16 cellular contexts compared by ENCODE assay signal in genomic region chr12:68639396-68639767, GRCh38. TPM values are rescaled to one million over a fixed set of nuclear protein-coding genes. Genes with fewer than 3 reads are reported as not detected.
DNase-seq lines count a peak whose midpoint lies in the region; ATAC-seq lines count a peak whose summit lies in the region.
"Had no signal": no experiment of that assay in that cellular context is flagged by ENCODE, and none has a peak within 500 bp of the region (broad histone marks: within the 10 kb centered on the region; RNA-seq: fewer than 3 reads in every experiment).

No MANE protein-coding gene starts in this region.

- POLR2A ChIA-PET in T-cell (lab: Charles Lee): interaction anchor here (0.5 to 1.3 kb wide), 8 partner anchors 10 to 46 kb away, joined by 3 to 14 read pairs (median 3); no protein-coding TSS in a partner anchor

- DNase-seq in stimulated activated naive CD8-positive, alpha-beta T cell treated with anti-CD3 and anti-CD28 coated beads, Interleukin-15, Interleukin-2, amounts not matched to agents 100 U/mL and 50 U/mL, for 24 hours: no peak
- no peak for DNase-seq in T-cell
- DNase-seq in memory B cell (ENCODE audit: low spot score in 2 of 2): no peak
- DNase-seq in AG08395 (ENCODE audit: low spot score): no peak
- DNase-seq in pons (ENCODE audit: low spot score): no peak
- no peak for DNase-seq in NCI-H187 treated with DMSO at 0.1 percent for 48 hours (lab: John Stamatoyannopoulos, UW)
- DNase-seq: activated CD8-positive, alpha-beta memory T cell treated with anti-CD3 and anti-CD28 coated beads for 24 hours; caudate nucleus; DMS153; GOT3; NCI-H2171; retina; tibial artery had no signal

- H3K4me1 Mint-ChIP-seq in stimulated activated naive CD8-positive, alpha-beta T cell treated with anti-CD3 and anti-CD28 coated beads, Interleukin-15, Interleukin-2, amounts not matched to agents 100 ng/mL and 50 ng/mL, for 24 hours (ENCODE audit: low read depth): peaks cover 96% of the 10 kb centered on the region
- H3K4me1 Mint-ChIP-seq in T-cell: peaks cover 92 to 95% (median 93%) of the 10 kb centered on the region in 3 donors
- H3K4me1 Mint-ChIP-seq in memory B cell: peaks cover 35% of the 10 kb centered on the region

- CTCF ChIA-PET in T-cell (lab: Charles Lee): interaction anchor here in 1 of 2 donors (0.7 kb wide), 2 partner anchors 27 to 313 kb away, joined by 3 read pairs; no protein-coding TSS in a partner anchor

- peak overlapping the region; percentile 70 for H3K27ac Mint-ChIP-seq in stimulated activated naive CD8-positive, alpha-beta T cell treated with anti-CD3 and anti-CD28 coated beads, Interleukin-15, Interleukin-2, amounts not matched to agents 100 ng/mL and 50 ng/mL, for 24 hours
- H3K27ac Mint-ChIP-seq in T-cell: peak overlapping the region; percentile 73 to 85
- H3K27ac Mint-ChIP-seq in memory B cell: peak overlapping the region; percentile 9

- H3K36me3 Mint-ChIP-seq in stimulated activated naive CD8-positive, alpha-beta T cell treated with anti-CD3 and anti-CD28 coated beads, Interleukin-15, Interleukin-2, amounts not matched to agents 100 ng/mL and 50 ng/mL, for 24 hours (ENCODE audit: low read depth): peaks cover 22% of the 10 kb centered on the region
- H3K36me3 Mint-ChIP-seq in T-cell (peaks cover 18% of the 10 kb centered on the region), memory B cell (peaks cover 3% of the 10 kb centered on the region)

- peak overlapping the region; percentile 30 for H3K4me3 Mint-ChIP-seq in stimulated activated naive CD8-positive, alpha-beta T cell treated with anti-CD3 and anti-CD28 coated beads, Interleukin-15, Interleukin-2, amounts not matched to agents 100 ng/mL and 50 ng/mL, for 24 hours
- peak overlapping the region; percentile 34 to 51 (median 44) for H3K4me3 Mint-ChIP-seq in T-cell
- no peak overlapping the region for H3K4me3 Mint-ChIP-seq in memory B cell

- H3K9me3 Mint-ChIP-seq in stimulated activated naive CD8-positive, alpha-beta T cell treated with anti-CD3 and anti-CD28 coated beads, Interleukin-15, Interleukin-2, amounts not matched to agents 100 ng/mL and 50 ng/mL, for 24 hours: no peaks in the 10 kb centered on the region
- no peaks in the 10 kb centered on the region for H3K9me3 Mint-ChIP-seq in T-cell
- no peaks in the 10 kb centered on the region for H3K9me3 Mint-ChIP-seq in memory B cell

- no peaks in the 10 kb centered on the region for H3K27me3 Mint-ChIP-seq in stimulated activated naive CD8-positive, alpha-beta T cell treated with anti-CD3 and anti-CD28 coated beads, Interleukin-15, Interleukin-2, amounts not matched to agents 100 ng/mL and 50 ng/mL, for 24 hours
- H3K27me3 Mint-ChIP-seq in T-cell (no peaks in the 10 kb centered on the region), memory B cell (no peaks in the 10 kb centered on the region)

- ATAC-seq in stimulated activated naive CD8-positive, alpha-beta T cell treated with anti-CD3 and anti-CD28 coated beads, Interleukin-15, Interleukin-2, amounts not matched to agents 100 U/mL and 50 U/mL, for 24 hours: no peak
- ATAC-seq in T-cell (replicated peaks in 1 of 4) (peak; percentile 43 to 55 (median 52)), memory B cell (ENCODE audit: low read depth) (no peak), HG03025 (IDR thresholded peaks at IDR 0.05; ENCODE audit: low FRiP score, unreplicated experiment) (no peak)
- ATAC-seq: Right ventricle myocardium inferior had no signal

RNA-seq across cellular contexts. Expression of gene RAP1B, which starts 28.7 kb away (rescaled TPM):
- total RNA-seq in T-cell: 100 to 1,000 TPM; 163 to 290 (median 170) TPM

RNA-seq across cellular contexts. Expression of gene NUP107, which starts 47.4 kb away (rescaled TPM):
- 10 to 100 TPM; 38.4 to 67.5 (median 50.7) TPM for total RNA-seq in T-cell

Comparison
In these comparisons a context has a peak if more than half of its experiments do, and no peak if none do; other contexts are left out.
1. H3K27ac Mint-ChIP-seq: peak in every context shown above with its lines; median percentile 79 in T-cell; 70 in stimulated activated naive CD8-positive, alpha-beta T cell treated with anti-CD3 and anti-CD28 coated beads, Interleukin-15, Interleukin-2, amounts not matched to agents 100 ng/mL and 50 ng/mL, for 24 hours; 9 in memory B cell.
2. ATAC-seq: peak in T-cell (4 of 4); none in stimulated activated naive CD8-positive, alpha-beta T cell treated with anti-CD3 and anti-CD28 coated beads, Interleukin-15, Interleukin-2, amounts not matched to agents 100 U/mL and 50 U/mL, for 24 hours (single experiment), memory B cell (single experiment) and HG03025 (single experiment).